1 cellular context compared by ENCODE assay signal in the genomic region with DNA sequence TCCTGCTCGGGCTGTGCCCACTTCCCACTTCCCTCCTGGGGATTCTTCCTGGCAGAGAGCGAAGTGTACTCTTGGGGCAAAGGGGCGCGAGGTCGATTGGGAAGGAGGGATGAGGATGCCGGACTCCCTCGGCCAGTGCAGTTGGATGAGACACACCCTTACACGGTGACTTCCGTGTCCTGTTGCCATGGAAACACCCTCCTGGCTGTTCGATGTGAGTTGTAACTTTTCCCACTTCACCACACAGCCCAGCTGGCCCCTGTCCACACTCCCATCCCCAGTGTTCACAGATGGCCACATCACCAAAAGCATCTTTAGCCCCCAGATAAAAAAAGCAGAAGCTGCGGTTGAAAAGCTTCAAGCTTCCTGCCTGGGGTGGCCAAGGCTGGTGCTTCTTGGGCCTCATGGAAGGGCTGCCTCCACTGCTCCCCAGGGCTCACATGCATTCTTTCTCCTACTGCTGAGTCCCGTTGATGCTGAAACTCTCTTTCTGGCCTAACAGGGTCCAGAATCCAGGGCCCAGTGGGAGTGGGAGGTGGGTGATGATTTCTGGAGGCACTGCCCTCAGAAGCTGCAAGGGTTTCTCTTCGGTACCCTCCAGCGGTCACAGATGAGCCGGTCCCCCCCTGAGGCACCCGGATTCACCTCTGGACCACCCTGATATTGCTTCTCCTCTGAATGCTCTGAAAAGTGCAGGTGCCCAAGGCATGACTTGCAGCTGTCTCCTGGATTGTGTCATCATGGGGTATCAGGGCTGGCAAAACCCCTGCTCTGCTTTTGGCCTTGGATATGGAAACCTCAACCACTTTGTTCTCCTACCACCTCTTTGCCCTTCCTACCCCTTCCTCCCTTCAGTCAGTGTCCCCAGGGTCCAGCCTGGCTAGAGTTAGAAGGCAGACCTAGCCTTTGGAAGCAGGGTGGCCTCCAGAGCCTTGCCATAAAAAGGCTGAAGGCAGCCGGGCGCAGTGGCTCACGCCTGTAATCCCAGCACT.
TF ChIP-seq lines count a peak whose summit lies in the region.

No MANE protein-coding gene starts in this region.

TF ChIP-seq in K562, 482 proteins besides CTCF, POLR2A, EP300 and RAD21 (continued from another document and continues in another):
- TF ChIP-seq, protein P1, sequence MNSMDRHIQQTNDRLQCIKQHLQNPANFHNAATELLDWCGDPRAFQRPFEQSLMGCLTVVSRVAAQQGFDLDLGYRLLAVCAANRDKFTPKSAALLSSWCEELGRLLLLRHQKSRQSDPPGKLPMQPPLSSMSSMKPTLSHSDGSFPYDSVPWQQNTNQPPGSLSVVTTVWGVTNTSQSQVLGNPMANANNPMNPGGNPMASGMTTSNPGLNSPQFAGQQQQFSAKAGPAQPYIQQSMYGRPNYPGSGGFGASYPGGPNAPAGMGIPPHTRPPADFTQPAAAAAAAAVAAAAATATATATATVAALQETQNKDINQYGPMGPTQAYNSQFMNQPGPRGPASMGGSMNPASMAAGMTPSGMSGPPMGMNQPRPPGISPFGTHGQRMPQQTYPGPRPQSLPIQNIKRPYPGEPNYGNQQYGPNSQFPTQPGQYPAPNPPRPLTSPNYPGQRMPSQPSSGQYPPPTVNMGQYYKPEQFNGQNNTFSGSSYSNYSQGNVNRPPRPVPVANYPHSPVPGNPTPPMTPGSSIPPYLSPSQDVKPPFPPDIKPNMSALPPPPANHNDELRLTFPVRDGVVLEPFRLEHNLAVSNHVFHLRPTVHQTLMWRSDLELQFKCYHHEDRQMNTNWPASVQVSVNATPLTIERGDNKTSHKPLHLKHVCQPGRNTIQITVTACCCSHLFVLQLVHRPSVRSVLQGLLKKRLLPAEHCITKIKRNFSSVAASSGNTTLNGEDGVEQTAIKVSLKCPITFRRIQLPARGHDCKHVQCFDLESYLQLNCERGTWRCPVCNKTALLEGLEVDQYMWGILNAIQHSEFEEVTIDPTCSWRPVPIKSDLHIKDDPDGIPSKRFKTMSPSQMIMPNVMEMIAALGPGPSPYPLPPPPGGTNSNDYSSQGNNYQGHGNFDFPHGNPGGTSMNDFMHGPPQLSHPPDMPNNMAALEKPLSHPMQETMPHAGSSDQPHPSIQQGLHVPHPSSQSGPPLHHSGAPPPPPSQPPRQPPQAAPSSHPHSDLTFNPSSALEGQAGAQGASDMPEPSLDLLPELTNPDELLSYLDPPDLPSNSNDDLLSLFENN (IDR thresholded peaks at IDR 0.05; ENCODE audit: low read depth in 2 of 2, low read length in 2 of 2): no peak
- TF ChIP-seq, protein P2, sequence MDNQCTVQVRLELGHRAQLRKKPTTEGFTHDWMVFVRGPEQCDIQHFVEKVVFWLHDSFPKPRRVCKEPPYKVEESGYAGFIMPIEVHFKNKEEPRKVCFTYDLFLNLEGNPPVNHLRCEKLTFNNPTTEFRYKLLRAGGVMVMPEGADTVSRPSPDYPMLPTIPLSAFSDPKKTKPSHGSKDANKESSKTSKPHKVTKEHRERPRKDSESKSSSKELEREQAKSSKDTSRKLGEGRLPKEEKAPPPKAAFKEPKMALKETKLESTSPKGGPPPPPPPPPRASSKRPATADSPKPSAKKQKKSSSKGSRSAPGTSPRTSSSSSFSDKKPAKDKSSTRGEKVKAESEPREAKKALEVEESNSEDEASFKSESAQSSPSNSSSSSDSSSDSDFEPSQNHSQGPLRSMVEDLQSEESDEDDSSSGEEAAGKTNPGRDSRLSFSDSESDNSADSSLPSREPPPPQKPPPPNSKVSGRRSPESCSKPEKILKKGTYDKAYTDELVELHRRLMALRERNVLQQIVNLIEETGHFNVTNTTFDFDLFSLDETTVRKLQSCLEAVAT (IDR thresholded peaks at IDR 0.05): peak in 1 of 2 experiments; percentile 57; a peak in 1 of 4 replicates
- TF ChIP-seq MYC (IDR thresholded peaks at IDR 0.05; ENCODE audit: low read depth, low read length) (peak; percentile 64; the same call in 1 of the 2 replicates), MYC (CRISPR knock-in tag; IDR thresholded peaks at IDR 0.05; ENCODE audit: borderline replicate concordance, low read depth) (no peak), ZNF23 (CRISPR knock-in tag; IDR thresholded peaks at IDR 0.05) (peak; percentile 70; the same call in 1 of the 2 replicates), SIN3A (IDR thresholded peaks at IDR 0.05; ENCODE audit: borderline replicate concordance in 2 of 2, control insufficient read depth in 1 of 2, low read depth in 2 of 2, low read length in 2 of 2) (peak in 1 of 2 experiments; percentile 48; a peak in 1 of 4 replicates), HDAC1 (IDR thresholded peaks at IDR 0.05) (0 out of 4 replicates have a peak, but pooled peaks of 1 of the 2 experiments have one; percentile 19), CC2D1A (IDR thresholded peaks at IDR 0.05) (no peak), MCM2 (IDR thresholded peaks at IDR 0.05; ENCODE audit: low read depth) (no peak), RNF2 (IDR thresholded peaks at IDR 0.05) (peak; percentile 74; the same call in 1 of the 2 replicates), ZBTB1 (CRISPR knock-in tag; IDR thresholded peaks at IDR 0.05; ENCODE audit: borderline replicate concordance, low read depth) (no peak), CREM (IDR thresholded peaks at IDR 0.05; ENCODE audit: low read depth) (peak; percentile 56), KAT7 (CRISPR knock-in tag; IDR thresholded peaks at IDR 0.05; ENCODE audit: borderline replicate concordance) (no peak), POLR3G (IDR thresholded peaks at IDR 0.05; ENCODE audit: extremely low read depth, insufficient read length, insufficient replicate concordance) (no peak), NFE2 (IDR thresholded peaks at IDR 0.05; ENCODE audit: low read depth) (peak; percentile 20; the same call in 1 of the 2 replicates), RUNX1 (IDR thresholded peaks at IDR 0.05; ENCODE audit: low read depth) (no peak), KLF16 (IDR thresholded peaks at IDR 0.05) (peak; percentile 93), RCOR1 (IDR thresholded peaks at IDR 0.05; ENCODE audit: borderline replicate concordance in 1 of 2, low read depth in 2 of 2, low read length in 2 of 2) (peak; percentile 84 to 90), HLTF (IDR thresholded peaks at IDR 0.05) (no peak), ZNF75A (CRISPR knock-in tag; IDR thresholded peaks at IDR 0.05) (peak; percentile 87), ZNF766 (CRISPR knock-in tag; conservative IDR thresholded peaks at IDR 0.05) (peak; percentile 89), BHLHE40 (IDR thresholded peaks at IDR 0.05; ENCODE audit: low read length) (peak; percentile 43; the same call in 1 of the 2 replicates), ZNF696 (CRISPR knock-in tag; conservative IDR thresholded peaks at IDR 0.05) (no peak), POLR2H (tag; IDR thresholded peaks at IDR 0.05; ENCODE audit: low read depth) (no peak), NFE2L1 (tag; IDR thresholded peaks at IDR 0.05; ENCODE audit: borderline replicate concordance, low read depth) (no peak), STAT5A (IDR thresholded peaks at IDR 0.05; ENCODE audit: borderline replicate concordance, low read length) (peak; percentile 30; the same call in 1 of the 2 replicates), POLR2AphosphoS5 (IDR thresholded peaks at IDR 0.05; ENCODE audit: control insufficient read depth, insufficient read depth, low read depth, low read length) (peak; percentile 59), DACH1 (IDR thresholded peaks at IDR 0.05; ENCODE audit: partially characterized antibody) (no peak), NCOR1 (IDR thresholded peaks at IDR 0.05) (peak; percentile 62; the same call in 1 of the 2 replicates), NR2C2 (CRISPR knock-in tag; IDR thresholded peaks at IDR 0.05) (0 out of 2 replicates have a peak, but pooled peaks have one; percentile 38), NR2C2 (tag; IDR thresholded peaks at IDR 0.05) (no peak), GABPA (tag; conservative IDR thresholded peaks at IDR 0.05; ENCODE audit: low read depth) (0 out of 2 replicates have a peak, but pooled peaks have one; percentile 27), ZNF551 (CRISPR knock-in tag; IDR thresholded peaks at IDR 0.05) (no peak), NR2C1 (IDR thresholded peaks at IDR 0.05) (no peak), NR2C1 (tag; IDR thresholded peaks at IDR 0.05) (no peak), ZBTB7A (IDR thresholded peaks at IDR 0.05; ENCODE audit: borderline replicate concordance, control insufficient read depth, low read depth, low read length) (peak; percentile 32; the same call in 1 of the 2 replicates), TEAD4 (IDR thresholded peaks at IDR 0.05; ENCODE audit: low read length) (peak; percentile 90), TEAD4 (CRISPR knock-in tag; IDR thresholded peaks at IDR 0.05; ENCODE audit: borderline replicate concordance) (no peak), HNRNPK (IDR thresholded peaks at IDR 0.05; ENCODE audit: low read depth, low read length, poor library complexity, severe bottlenecking) (no peak), CBFA2T2 (conservative IDR thresholded peaks at IDR 0.05) (peak; percentile 68), ZBED1 (IDR thresholded peaks at IDR 0.05) (peak; percentile 74; the same call in 1 of the 2 replicates), LEF1 (IDR thresholded peaks at IDR 0.05) (no peak), ZNF764 (CRISPR knock-in tag; IDR thresholded peaks at IDR 0.05; ENCODE audit: low read depth) (no peak), ZNF41 (CRISPR knock-in tag; conservative IDR thresholded peaks at IDR 0.05) (no peak)
- TF ChIP-seq, protein P3, sequence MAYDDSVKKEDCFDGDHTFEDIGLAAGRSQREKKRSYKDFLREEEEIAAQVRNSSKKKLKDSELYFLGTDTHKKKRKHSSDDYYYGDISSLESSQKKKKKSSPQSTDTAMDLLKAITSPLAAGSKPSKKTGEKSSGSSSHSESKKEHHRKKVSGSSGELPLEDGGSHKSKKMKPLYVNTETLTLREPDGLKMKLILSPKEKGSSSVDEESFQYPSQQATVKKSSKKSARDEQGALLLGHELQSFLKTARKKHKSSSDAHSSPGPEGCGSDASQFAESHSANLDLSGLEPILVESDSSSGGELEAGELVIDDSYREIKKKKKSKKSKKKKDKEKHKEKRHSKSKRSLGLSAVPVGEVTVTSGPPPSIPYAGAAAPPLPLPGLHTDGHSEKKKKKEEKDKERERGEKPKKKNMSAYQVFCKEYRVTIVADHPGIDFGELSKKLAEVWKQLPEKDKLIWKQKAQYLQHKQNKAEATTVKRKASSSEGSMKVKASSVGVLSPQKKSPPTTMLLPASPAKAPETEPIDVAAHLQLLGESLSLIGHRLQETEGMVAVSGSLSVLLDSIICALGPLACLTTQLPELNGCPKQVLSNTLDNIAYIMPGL (CRISPR knock-in tag; IDR thresholded peaks at IDR 0.05): no peak
- TF ChIP-seq, protein P4, sequence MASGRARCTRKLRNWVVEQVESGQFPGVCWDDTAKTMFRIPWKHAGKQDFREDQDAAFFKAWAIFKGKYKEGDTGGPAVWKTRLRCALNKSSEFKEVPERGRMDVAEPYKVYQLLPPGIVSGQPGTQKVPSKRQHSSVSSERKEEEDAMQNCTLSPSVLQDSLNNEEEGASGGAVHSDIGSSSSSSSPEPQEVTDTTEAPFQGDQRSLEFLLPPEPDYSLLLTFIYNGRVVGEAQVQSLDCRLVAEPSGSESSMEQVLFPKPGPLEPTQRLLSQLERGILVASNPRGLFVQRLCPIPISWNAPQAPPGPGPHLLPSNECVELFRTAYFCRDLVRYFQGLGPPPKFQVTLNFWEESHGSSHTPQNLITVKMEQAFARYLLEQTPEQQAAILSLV (tag; IDR thresholded peaks at IDR 0.05): no peak
- TF ChIP-seq, protein P5, sequence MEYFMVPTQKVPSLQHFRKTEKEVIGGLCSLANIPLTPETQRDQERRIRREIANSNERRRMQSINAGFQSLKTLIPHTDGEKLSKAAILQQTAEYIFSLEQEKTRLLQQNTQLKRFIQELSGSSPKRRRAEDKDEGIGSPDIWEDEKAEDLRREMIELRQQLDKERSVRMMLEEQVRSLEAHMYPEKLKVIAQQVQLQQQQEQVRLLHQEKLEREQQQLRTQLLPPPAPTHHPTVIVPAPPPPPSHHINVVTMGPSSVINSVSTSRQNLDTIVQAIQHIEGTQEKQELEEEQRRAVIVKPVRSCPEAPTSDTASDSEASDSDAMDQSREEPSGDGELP (CRISPR knock-in tag; IDR thresholded peaks at IDR 0.05; ENCODE audit: borderline replicate concordance): peak; percentile 98
- TF ChIP-seq, protein P6, sequence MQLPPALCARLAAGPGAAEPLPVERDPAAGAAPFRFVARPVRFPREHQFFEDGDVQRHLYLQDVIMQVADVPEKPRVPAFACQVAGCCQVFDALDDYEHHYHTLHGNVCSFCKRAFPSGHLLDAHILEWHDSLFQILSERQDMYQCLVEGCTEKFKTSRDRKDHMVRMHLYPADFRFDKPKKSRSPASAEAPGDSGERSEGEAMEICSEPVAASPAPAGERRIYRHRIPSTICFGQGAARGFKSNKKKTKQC (CRISPR knock-in tag; IDR thresholded peaks at IDR 0.05): 0 out of 2 replicates have a peak, but pooled peaks have one; percentile 22
- TF ChIP-seq, protein P7, sequence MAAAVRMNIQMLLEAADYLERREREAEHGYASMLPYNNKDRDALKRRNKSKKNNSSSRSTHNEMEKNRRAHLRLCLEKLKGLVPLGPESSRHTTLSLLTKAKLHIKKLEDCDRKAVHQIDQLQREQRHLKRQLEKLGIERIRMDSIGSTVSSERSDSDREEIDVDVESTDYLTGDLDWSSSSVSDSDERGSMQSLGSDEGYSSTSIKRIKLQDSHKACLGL (CRISPR knock-in tag; IDR thresholded peaks at IDR 0.05; ENCODE audit: borderline replicate concordance, poor library complexity, severe bottlenecking): no peak
- TF ChIP-seq, protein P8, sequence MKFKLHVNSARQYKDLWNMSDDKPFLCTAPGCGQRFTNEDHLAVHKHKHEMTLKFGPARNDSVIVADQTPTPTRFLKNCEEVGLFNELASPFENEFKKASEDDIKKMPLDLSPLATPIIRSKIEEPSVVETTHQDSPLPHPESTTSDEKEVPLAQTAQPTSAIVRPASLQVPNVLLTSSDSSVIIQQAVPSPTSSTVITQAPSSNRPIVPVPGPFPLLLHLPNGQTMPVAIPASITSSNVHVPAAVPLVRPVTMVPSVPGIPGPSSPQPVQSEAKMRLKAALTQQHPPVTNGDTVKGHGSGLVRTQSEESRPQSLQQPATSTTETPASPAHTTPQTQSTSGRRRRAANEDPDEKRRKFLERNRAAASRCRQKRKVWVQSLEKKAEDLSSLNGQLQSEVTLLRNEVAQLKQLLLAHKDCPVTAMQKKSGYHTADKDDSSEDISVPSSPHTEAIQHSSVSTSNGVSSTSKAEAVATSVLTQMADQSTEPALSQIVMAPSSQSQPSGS (CRISPR knock-in tag; IDR thresholded peaks at IDR 0.05): no peak
- TF ChIP-seq, protein P9, sequence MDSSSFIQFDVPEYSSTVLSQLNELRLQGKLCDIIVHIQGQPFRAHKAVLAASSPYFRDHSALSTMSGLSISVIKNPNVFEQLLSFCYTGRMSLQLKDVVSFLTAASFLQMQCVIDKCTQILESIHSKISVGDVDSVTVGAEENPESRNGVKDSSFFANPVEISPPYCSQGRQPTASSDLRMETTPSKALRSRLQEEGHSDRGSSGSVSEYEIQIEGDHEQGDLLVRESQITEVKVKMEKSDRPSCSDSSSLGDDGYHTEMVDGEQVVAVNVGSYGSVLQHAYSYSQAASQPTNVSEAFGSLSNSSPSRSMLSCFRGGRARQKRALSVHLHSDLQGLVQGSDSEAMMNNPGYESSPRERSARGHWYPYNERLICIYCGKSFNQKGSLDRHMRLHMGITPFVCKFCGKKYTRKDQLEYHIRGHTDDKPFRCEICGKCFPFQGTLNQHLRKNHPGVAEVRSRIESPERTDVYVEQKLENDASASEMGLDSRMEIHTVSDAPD (CRISPR knock-in tag; IDR thresholded peaks at IDR 0.05): no peak
